Comparison of ENCODE assay signal across 23 cellular contexts in genomic region chrX:44952329-44953027, GRCh38.
DNase-seq lines count a peak whose midpoint lies in the region; ATAC-seq and TF ChIP-seq lines count a peak whose summit lies in the region.
"Had no signal": no experiment of that assay in that cellular context is flagged by ENCODE, and none has a peak within 500 bp of the region (broad histone marks: within the 10 kb centered on the region; RNA-seq: fewer than 3 reads in every experiment).

No MANE protein-coding gene starts in this region.

- H3K27me3 ChIP-seq in cardiac muscle cell (no peaks in the 10 kb centered on the region), NT2/D1 (ENCODE audit: insufficient read depth, insufficient read length) (no peaks in the 10 kb centered on the region), iPS-20b (ENCODE audit: insufficient read depth, low read length) (no peaks in the 10 kb centered on the region), smooth muscle cell (ENCODE audit: low read depth) (no peaks in the 10 kb centered on the region)
- H3K27me3 ChIP-seq: BE2C, SJSA1 had no signal

- H3K79me2 ChIP-seq in smooth muscle cell (ENCODE audit: low read depth): peaks cover 100% of the 10 kb centered on the region

- H3K4me1 Mint-ChIP-seq in activated CD4-positive, alpha-beta T cell treated with anti-CD3 and anti-CD28 coated beads, Interleukin-2, amount 10 ng/mL, durations not matched to agents 24 days and 14 days: peaks cover 21% of the 10 kb centered on the region

- WGBS in smooth muscle cell (ENCODE audit: low lambda C conversion rate): 69% methylated on average over 19 of the region's 19 CpGs

- H3K36me3 Mint-ChIP-seq in activated CD4-positive, alpha-beta T cell treated with anti-CD3 and anti-CD28 coated beads, Interleukin-2, amount 10 ng/mL, durations not matched to agents 24 days and 14 days (ENCODE audit: low read depth): peaks cover 2% of the 10 kb centered on the region

- H3K36me3 ChIP-seq in cardiac muscle cell (no peaks in the 10 kb centered on the region), NT2/D1 (ENCODE audit: insufficient read depth, insufficient read length, low read length) (peaks cover 4% of the 10 kb centered on the region), iPS-20b (ENCODE audit: insufficient read depth, low read depth, low read length) (no peaks in the 10 kb centered on the region), smooth muscle cell (ENCODE audit: low read depth) (no peaks in the 10 kb centered on the region)
- H3K36me3 ChIP-seq: BE2C, SJSA1 had no signal

- intact Hi-C loops in left ventricle myocardium superior (cut with micrococcal nuclease): no loop called here
- intact Hi-C loops in activated CD4-positive, alpha-beta T cell treated with anti-CD3 and anti-CD28 coated beads, Interleukin-2, amount 10 ng/mL, durations not matched to agents 24 days and 14 days (cut with micrococcal nuclease): no loop called here

- no peaks in the 10 kb centered on the region for H3K9me3 ChIP-seq in cardiac muscle cell (ENCODE audit: low read depth)
- no peaks in the 10 kb centered on the region for H3K9me3 ChIP-seq in NT2/D1 (ENCODE audit: insufficient read depth, low read length)
- no peaks in the 10 kb centered on the region for H3K9me3 ChIP-seq in iPS-20b (ENCODE audit: insufficient read depth, low read depth, low read length)
- no peaks in the 10 kb centered on the region for H3K9me3 ChIP-seq in smooth muscle cell (replicated peaks; ENCODE audit: low read depth)
- H3K9me3 ChIP-seq: A549, BE2C, SJSA1 had no signal

- peaks cover 66% of the 10 kb centered on the region for H4K20me1 ChIP-seq in smooth muscle cell (ENCODE audit: low read depth)

- H2AFZ ChIP-seq in smooth muscle cell (ENCODE audit: low read depth): no peak overlapping the region
- H2AFZ ChIP-seq: GM23248 had no signal

- ATAC-seq in left ventricle myocardium superior (no peak), HG02981 (IDR thresholded peaks at IDR 0.05; ENCODE audit: unreplicated experiment) (no peak)
- ATAC-seq: A549 had no signal

- H3K27me3 Mint-ChIP-seq in activated CD4-positive, alpha-beta T cell treated with anti-CD3 and anti-CD28 coated beads, Interleukin-2, amount 10 ng/mL, durations not matched to agents 24 days and 14 days: no peaks in the 10 kb centered on the region
- H3K27me3 Mint-ChIP-seq: activated CD4-positive, alpha-beta T cell treated with anti-CD3 and anti-CD28 coated beads, Interleukin-2, amount 10 ng/mL, durations not matched to agents 7 days and 5 days had no signal

- no peaks in the 10 kb centered on the region for H3F3A ChIP-seq in smooth muscle cell (ENCODE audit: low read depth)

- H3K4me1 ChIP-seq in cardiac muscle cell (ENCODE audit: low read depth): peaks cover 12% of the 10 kb centered on the region
- H3K4me1 ChIP-seq in NT2/D1 (ENCODE audit: insufficient read depth, insufficient read length): no peaks in the 10 kb centered on the region
- peaks cover 14% of the 10 kb centered on the region for H3K4me1 ChIP-seq in iPS-20b (ENCODE audit: insufficient read depth, low read length)
- peaks cover 14% of the 10 kb centered on the region for H3K4me1 ChIP-seq in smooth muscle cell (ENCODE audit: low read depth)
- H3K4me1 ChIP-seq: BE2C had no signal

- DNase-seq in cardiac muscle cell (ENCODE audit: low read depth in 1 of 2, low spot score in 1 of 2): no peak
- DNase-seq in left ventricle myocardium superior: no peak
- DNase-seq in NT2/D1 (ENCODE audit: low read depth, low spot score): no peak
- DNase-seq in smooth muscle cell (lab: John Stamatoyannopoulos, UW; ENCODE audit: unreplicated experiment): no peak
- no peak for DNase-seq in activated CD4-positive, alpha-beta T cell treated with anti-CD3 and anti-CD28 coated beads, Interleukin-2, amount 10 ng/mL, durations not matched to agents 24 days and 14 days
- DNase-seq in GF-D8 (lab: John Stamatoyannopoulos, UW): no peak
- DNase-seq: activated CD4-positive, alpha-beta T cell treated with anti-CD3 and anti-CD28 coated beads, Interleukin-2, amount 10 ng/mL, durations not matched to agents 7 days and 5 days; activated CD8-positive, alpha-beta memory T cell treated with anti-CD3 and anti-CD28 coated beads, Interleukin-2, amount 50 U/mL, for 48 hours; activated effector memory CD4-positive, alpha-beta T cell treated with Interleukin-2 at 50 U/mL for 16 hours; BE2C; Calu3; EL; GM23248; NCI-H1436 treated with DMSO at 0.1 percent for 48 hours; NCI-H524 treated with DMSO at 0.1 percent for 48 hours; nucleus accumbens; retina; stimulated activated CD4-positive, alpha-beta T cell treated with anti-CD3 and anti-CD28 coated beads, Interleukin-4, amount 100 ng/mL, for 4 hours had no signal

- H3K9ac ChIP-seq in NT2/D1 (ENCODE audit: insufficient read length, low read depth) (no peak overlapping the region), iPS-20b (ENCODE audit: low read depth, low read length) (peak overlapping the region; percentile 93; the same call in 1 of the 2 replicates), smooth muscle cell (ENCODE audit: low read depth) (no peak overlapping the region)
- H3K9ac ChIP-seq: GM23248 had no signal

- peak overlapping the region; percentile 27 for H3K4me2 ChIP-seq in smooth muscle cell
- H3K4me2 ChIP-seq: A549 had no signal

- H3K27ac ChIP-seq in cardiac muscle cell (peak overlapping the region; percentile 100), iPS-20b (ENCODE audit: low read length) (no peak overlapping the region), smooth muscle cell (ENCODE audit: low read depth) (no peak overlapping the region)
- H3K27ac ChIP-seq: A549, coronary artery, GM23248, SJSA1 had no signal

- no peak overlapping the region for H3K4me3 Mint-ChIP-seq in activated CD4-positive, alpha-beta T cell treated with anti-CD3 and anti-CD28 coated beads, Interleukin-2, amount 10 ng/mL, durations not matched to agents 24 days and 14 days
- H3K4me3 Mint-ChIP-seq: activated CD4-positive, alpha-beta T cell treated with anti-CD3 and anti-CD28 coated beads, Interleukin-2, amount 10 ng/mL, durations not matched to agents 7 days and 5 days had no signal

- no peaks in the 10 kb centered on the region for H3K9me3 Mint-ChIP-seq in activated CD4-positive, alpha-beta T cell treated with anti-CD3 and anti-CD28 coated beads, Interleukin-2, amount 10 ng/mL, durations not matched to agents 24 days and 14 days
- H3K9me3 Mint-ChIP-seq: activated CD4-positive, alpha-beta T cell treated with anti-CD3 and anti-CD28 coated beads, Interleukin-2, amount 10 ng/mL, durations not matched to agents 7 days and 5 days had no signal

- H3K27ac Mint-ChIP-seq in activated CD4-positive, alpha-beta T cell treated with anti-CD3 and anti-CD28 coated beads, Interleukin-2, amount 10 ng/mL, durations not matched to agents 24 days and 14 days: no peak overlapping the region
- H3K27ac Mint-ChIP-seq: activated CD4-positive, alpha-beta T cell treated with anti-CD3 and anti-CD28 coated beads, Interleukin-2, amount 10 ng/mL, durations not matched to agents 7 days and 5 days had no signal

- H3K4me3 ChIP-seq in cardiac muscle cell (peak overlapping the region; percentile 51), NT2/D1 (ENCODE audit: insufficient read length, low read depth) (peak overlapping the region; percentile 53), iPS-20b (ENCODE audit: low read length) (peak overlapping the region; percentile 68; the same call in 1 of the 2 replicates), smooth muscle cell (no peak overlapping the region)
- H3K4me3 ChIP-seq: A549, coronary artery, GM23248, SJSA1 had no signal

- TF ChIP-seq CTCF in cardiac muscle cell (IDR thresholded peaks at IDR 0.05; ENCODE audit: low read depth, low read length) (no peak), smooth muscle cell (IDR thresholded peaks at IDR 0.05; ENCODE audit: borderline replicate concordance, insufficient read depth, poor library complexity, severe bottlenecking) (no peak)
